ENCODE assay signal across 26 cellular contexts in the genomic region with DNA sequence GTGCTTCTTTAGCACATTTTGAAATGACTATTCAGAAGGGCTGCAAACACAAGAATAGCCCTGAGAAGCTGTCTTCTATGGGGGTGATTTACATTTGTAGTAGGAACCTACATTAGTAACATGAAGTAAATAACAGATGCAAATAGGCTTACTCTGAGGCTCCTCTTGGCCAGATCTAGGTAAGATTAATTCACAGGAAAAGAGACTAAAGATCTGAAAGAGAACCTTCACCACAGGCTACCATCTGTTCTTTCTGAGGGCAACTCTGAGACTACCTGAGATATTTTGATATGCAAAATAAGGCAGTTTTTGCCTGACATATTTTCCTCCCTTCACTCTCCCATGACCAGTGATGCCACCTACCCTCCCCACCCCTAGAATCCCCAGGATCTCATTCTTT.
"Had no signal": no experiment of that assay in that cellular context is flagged by ENCODE, and none has a peak within 500 bp of the region (broad histone marks: within the 10 kb centered on the region; RNA-seq: fewer than 3 reads in every experiment).

No MANE protein-coding gene starts in this region.

- H3K27ac ChIP-seq: HL-60, KMS-11, RWPE1, SJCRH30 had no signal

- H3K27me3 ChIP-seq: SJCRH30 had no signal

- H3K9ac ChIP-seq: KMS-11 had no signal

- H3K4me1 ChIP-seq: SJCRH30 had no signal

- ATAC-seq: K562, Panc1, PC-3, SK-N-SH treated with all-trans-retinoic acid at 6 μM for 48 hours, T-helper 17 cell had no signal

- H3K4me3 ChIP-seq: K562, SJCRH30 had no signal

- H3K4me2 ChIP-seq: KMS-11 had no signal

- DNase-seq: Kasumi-1; MV-4-11; NCI-H1048; NCI-H1105; NCI-H1417; NCI-H146; NCI-H1694 treated with DMSO at 0.1 percent for 48 hours; NCI-H1930; NCI-H2081; NCI-H2107; NCI-H345; NCI-H446 treated with DMSO at 0.1 percent for 48 hours; NCI-H510A treated with DMSO at 0.1 percent for 48 hours; NK-92 treated with Interleukin-12 subunit alpha and Interleukin-12 subunit beta, amount 100 ng/mL, for 24 hours; PC-3; SHP77; SJCRH30; T-helper 1 cell; T-helper 17 cell had no signal

- FAIRE-seq: HTR-8/SVneo, K562 had no signal

- H3K9me3 ChIP-seq: SJCRH30 had no signal

- H3K36me3 ChIP-seq: SJCRH30 had no signal
